ENCODE assay signal across 10 cellular contexts in genomic region chr2:161243873-161244272, GRCh38.
DNase-seq lines count a peak whose midpoint lies in the region; ATAC-seq, FAIRE-seq and TF ChIP-seq lines count a peak whose summit lies in the region.
"Had no signal": no experiment of that assay in that cellular context is flagged by ENCODE, and none has a peak within 500 bp of the region (broad histone marks: within the 10 kb centered on the region; RNA-seq: fewer than 3 reads in every experiment).

No MANE protein-coding gene starts in this region.

- H3K4me3 Mint-ChIP-seq in activated naive CD4-positive, alpha-beta T cell treated with anti-CD3 and anti-CD28 coated beads, Interleukin-2, amount 50 U/mL, for 24 hours = peak overlapping the region; percentile 91
- H3K4me3 Mint-ChIP-seq: neural crest cell had no signal

- peak overlapping the region; percentile 55 to 68 (median 67) for H3K4me3 ChIP-seq in keratinocyte (ENCODE audit: control insufficient read depth in 2 of 3, extremely low read depth in 1 of 3, insufficient read depth in 2 of 3, low read depth in 1 of 3, low read length in 3 of 3)
- peak overlapping the region; percentile 31 for H3K4me3 ChIP-seq in upper lobe of right lung

- H3K9me1 ChIP-seq in keratinocyte (ENCODE audit: control insufficient read depth, extremely low read depth, insufficient read depth, low read length) = no peaks in the 10 kb centered on the region

- H3K9me3 ChIP-seq in keratinocyte (ENCODE audit: control insufficient read depth, low read depth, low read length) = no peaks in the 10 kb centered on the region
- no peaks in the 10 kb centered on the region for H3K9me3 ChIP-seq in upper lobe of right lung

- H3K79me2 ChIP-seq in keratinocyte (ENCODE audit: control insufficient read depth, insufficient read depth, low read length) = peaks cover 4% of the 10 kb centered on the region

- H3K4me1 ChIP-seq in keratinocyte (ENCODE audit: control insufficient read depth, extremely low read depth, insufficient read depth, low read length) (peaks cover 10% of the 10 kb centered on the region), upper lobe of right lung (no peaks in the 10 kb centered on the region)

- peak overlapping the region; percentile 75 for H2AFZ ChIP-seq in keratinocyte (ENCODE audit: control insufficient read depth, low read length)

- H3K27me3 ChIP-seq in keratinocyte (ENCODE audit: control insufficient read depth, extremely low read depth, insufficient read depth, low read length) = no peaks in the 10 kb centered on the region
- peaks cover 13% of the 10 kb centered on the region for H3K27me3 ChIP-seq in upper lobe of right lung

- no peaks in the 10 kb centered on the region for H3K27me3 Mint-ChIP-seq in activated naive CD4-positive, alpha-beta T cell treated with anti-CD3 and anti-CD28 coated beads, Interleukin-2, amount 50 U/mL, for 24 hours

- H3K36me3 Mint-ChIP-seq in activated naive CD4-positive, alpha-beta T cell treated with anti-CD3 and anti-CD28 coated beads, Interleukin-2, amount 50 U/mL, for 24 hours = no peaks in the 10 kb centered on the region

- FAIRE-seq in keratinocyte (lab: Jason Lieb, UNC) = no peak

- no peak for TF ChIP-seq CTCF in keratinocyte (optimal IDR thresholded peaks at IDR 0.05 in 1 of 3, IDR thresholded peaks at IDR 0.05 in 1 of 3, conservative IDR thresholded peaks at IDR 0.05 in 1 of 3; ENCODE audit: extremely low read depth in 1 of 3, insufficient read depth in 2 of 3, low read length in 3 of 3)
- no peak for TF ChIP-seq CTCF in upper lobe of right lung (IDR thresholded peaks at IDR 0.05)

- H3K9ac ChIP-seq in keratinocyte (ENCODE audit: control insufficient read depth, extremely low read depth, insufficient read depth, low read length) = peak overlapping the region; percentile 87

- H3K36me3 ChIP-seq in keratinocyte (ENCODE audit: control insufficient read depth in 2 of 2, extremely low read depth in 1 of 2, insufficient read depth in 2 of 2, low read length in 2 of 2) (peaks cover 0 to 2% of the 10 kb centered on the region in 2 experiments), upper lobe of right lung (no peaks in the 10 kb centered on the region)

- H4K20me1 ChIP-seq in keratinocyte (ENCODE audit: control insufficient read depth, extremely low read depth, insufficient read depth, low read length) = no peaks in the 10 kb centered on the region

- H3K27ac Mint-ChIP-seq in activated naive CD4-positive, alpha-beta T cell treated with anti-CD3 and anti-CD28 coated beads, Interleukin-2, amount 50 U/mL, for 24 hours = peak overlapping the region; percentile 97

- H3K27ac ChIP-seq in keratinocyte (ENCODE audit: control insufficient read depth, insufficient read depth, low read length) (peak overlapping the region; percentile 90), upper lobe of right lung (peak overlapping the region; percentile 61)

- H3K9me3 Mint-ChIP-seq in activated naive CD4-positive, alpha-beta T cell treated with anti-CD3 and anti-CD28 coated beads, Interleukin-2, amount 50 U/mL, for 24 hours = no peaks in the 10 kb centered on the region
- H3K9me3 Mint-ChIP-seq: neural crest cell had no signal

- H3K4me1 Mint-ChIP-seq in activated naive CD4-positive, alpha-beta T cell treated with anti-CD3 and anti-CD28 coated beads, Interleukin-2, amount 50 U/mL, for 24 hours = peaks cover 66% of the 10 kb centered on the region

- peak overlapping the region; percentile 89 for H3K4me2 ChIP-seq in keratinocyte (ENCODE audit: control insufficient read depth, extremely low read depth, insufficient read depth, low read depth, low read length)

- DNase-seq in activated naive CD4-positive, alpha-beta T cell (lab: John Stamatoyannopoulos, UW) = no peak
- DNase-seq in activated CD8-positive, alpha-beta memory T cell treated with anti-CD3 and anti-CD28 coated beads, Interleukin-2, amount 50 U/mL, for 48 hours = peak; percentile 58
- no peak for DNase-seq in keratinocyte (ENCODE audit: low read depth, low spot score)
- DNase-seq in upper lobe of right lung = no peak
- DNase-seq in hippocampal formation (lab: John Stamatoyannopoulos, UW) = no peak
- no peak for DNase-seq in putamen (ENCODE audit: low spot score)
- DNase-seq in stimulated activated CD4-positive, alpha-beta T cell treated with anti-CD3 and anti-CD28 coated beads, Interleukin-4, amount 100 ng/mL, for 1 hour = no peak
- DNase-seq: NCI-H1048 had no signal

- no peak for ATAC-seq in upper lobe of right lung

- intact Hi-C loops in upper lobe of right lung (cut with DNase I) = no loop called here

- dilution Hi-C loops in keratinocyte (cut with MboI; ENCODE audit: extremely low pct_ligation_motif_present, low sequenced_read_pairs) = no loop called here
